14 cellular contexts compared by ENCODE assay signal in the genomic region with DNA sequence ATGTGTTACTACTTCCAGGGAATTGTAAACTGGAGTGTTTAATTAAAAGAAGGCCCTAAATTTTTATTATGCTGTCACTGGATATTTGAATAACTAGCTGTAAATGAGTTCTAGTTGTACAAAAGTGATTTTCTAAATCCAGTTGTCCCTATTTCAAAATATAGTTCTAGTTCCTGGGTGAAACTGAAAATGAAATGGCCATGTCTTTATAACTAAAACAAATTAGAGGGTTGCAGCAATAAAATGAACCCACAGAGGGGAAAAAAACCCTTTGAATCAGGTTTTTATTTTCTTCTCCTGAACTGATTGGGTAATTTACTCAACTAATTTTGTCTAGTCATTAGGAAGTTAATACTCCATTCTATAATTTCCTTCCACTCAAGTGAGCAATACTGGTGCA. TPM values are rescaled to one million over a fixed set of nuclear protein-coding genes. Genes with fewer than 3 reads are reported as not detected.
DNase-seq lines count a peak whose midpoint lies in the region; ATAC-seq and TF ChIP-seq lines count a peak whose summit lies in the region.
"Had no signal": no experiment of that assay in that cellular context is flagged by ENCODE, and none has a peak within 500 bp of the region (broad histone marks: within the 10 kb centered on the region; RNA-seq: fewer than 3 reads in every experiment).

No MANE protein-coding gene starts in this region.

- H3K27me3 ChIP-seq in Peyer's patch (no peaks in the 10 kb centered on the region), fibroblast of lung (ENCODE audit: control insufficient read depth, insufficient read depth, low read length) (no peaks in the 10 kb centered on the region), stomach (no peaks in the 10 kb centered on the region)
- H3K27me3 ChIP-seq: ascending aorta, MG63 had no signal

- no peaks in the 10 kb centered on the region for H4K20me1 ChIP-seq in fibroblast of lung (ENCODE audit: control insufficient read depth, extremely low read depth, insufficient read depth, low read length)

- H3K9ac ChIP-seq in fibroblast of lung (ENCODE audit: insufficient read depth, low read length), result peak overlapping the region; percentile 10

- no peak for TF ChIP-seq POLR2A in Peyer's patch (IDR thresholded peaks at IDR 0.05)
- TF ChIP-seq POLR2A in stomach (IDR thresholded peaks at IDR 0.05), result no peak

- CTCF ChIA-PET in activated naive CD4-positive, alpha-beta T cell treated with anti-CD3 and anti-CD28 coated beads for 36 hours (lab: Charles Lee), result interaction anchor here (0.9 to 1.9 kb wide), 2 partner anchors 19 to 20 kb away, joined by 3 to 8 read pairs; no protein-coding TSS in a partner anchor
- CTCF ChIA-PET in activated naive CD4-positive, alpha-beta T cell treated with anti-CD3 and anti-CD28 coated beads, Interleukin-2, amount 10 ng/mL, durations not matched to agents 7 days and 5 days (lab: Charles Lee), result interaction anchor here (1.5 kb wide), 1 partner anchor 14 kb away, joined by 3 read pairs; no protein-coding TSS in a partner anchor

- intact Hi-C loops in activated naive CD4-positive, alpha-beta T cell treated with anti-CD3 and anti-CD28 coated beads for 36 hours (cut with micrococcal nuclease), result loop anchor here (1.0 kb wide), 12 partner anchors 21 to 392 kb away; no protein-coding TSS in a partner anchor
- intact Hi-C loops in stomach (cut with DNase I; ENCODE audit: low total_unique reads), result no loop called here

- peak overlapping the region; percentile 16 to 63 (median 47) for H3K27ac ChIP-seq in Peyer's patch
- peak overlapping the region; percentile 70 for H3K27ac ChIP-seq in fibroblast of lung (ENCODE audit: insufficient read depth, low read length)
- peak overlapping the region in 4 of 5 donors; percentile 59 to 87 (median 62) for H3K27ac ChIP-seq in stomach
- H3K27ac ChIP-seq: ascending aorta, thoracic aorta had no signal

- peaks cover 30% of the 10 kb centered on the region for H3K4me1 Mint-ChIP-seq in activated naive CD4-positive, alpha-beta T cell treated with anti-CD3 and anti-CD28 coated beads for 36 hours (ENCODE audit: low read depth)
- H3K4me1 Mint-ChIP-seq in activated naive CD4-positive, alpha-beta T cell treated with anti-CD3 and anti-CD28 coated beads, Interleukin-2, amount 10 ng/mL, durations not matched to agents 7 days and 5 days, result peaks cover 26% of the 10 kb centered on the region

- no peak overlapping the region for H3K4me3 Mint-ChIP-seq in activated naive CD4-positive, alpha-beta T cell treated with anti-CD3 and anti-CD28 coated beads for 36 hours
- no peak overlapping the region for H3K4me3 Mint-ChIP-seq in activated naive CD4-positive, alpha-beta T cell treated with anti-CD3 and anti-CD28 coated beads, Interleukin-2, amount 10 ng/mL, durations not matched to agents 7 days and 5 days
- H3K4me3 Mint-ChIP-seq: activated CD4-positive, alpha-beta memory T cell treated with anti-CD3 and anti-CD28 coated beads for 36 hours; immature natural killer cell had no signal

- peak overlapping the region; percentile 53 for H3K27ac Mint-ChIP-seq in activated naive CD4-positive, alpha-beta T cell treated with anti-CD3 and anti-CD28 coated beads for 36 hours
- H3K27ac Mint-ChIP-seq in activated naive CD4-positive, alpha-beta T cell treated with anti-CD3 and anti-CD28 coated beads, Interleukin-2, amount 10 ng/mL, durations not matched to agents 7 days and 5 days, result no peak overlapping the region
- H3K27ac Mint-ChIP-seq: activated CD4-positive, alpha-beta memory T cell treated with anti-CD3 and anti-CD28 coated beads for 36 hours; immature natural killer cell had no signal

- peak overlapping the region; percentile 30 for H3K4me2 ChIP-seq in fibroblast of lung (ENCODE audit: extremely low read depth, insufficient read depth, low read length)

- peaks cover 2% of the 10 kb centered on the region for H3K36me3 Mint-ChIP-seq in activated naive CD4-positive, alpha-beta T cell treated with anti-CD3 and anti-CD28 coated beads for 36 hours (ENCODE audit: low read depth)
- H3K36me3 Mint-ChIP-seq in activated naive CD4-positive, alpha-beta T cell treated with anti-CD3 and anti-CD28 coated beads, Interleukin-2, amount 10 ng/mL, durations not matched to agents 7 days and 5 days, result no peaks in the 10 kb centered on the region
- H3K36me3 Mint-ChIP-seq: immature natural killer cell had no signal

- ATAC-seq in GM19023 (IDR thresholded peaks at IDR 0.05; ENCODE audit: unreplicated experiment) (no peak), HG03045 (IDR thresholded peaks at IDR 0.05; ENCODE audit: unreplicated experiment) (no peak)

- H2AFZ ChIP-seq in fibroblast of lung (ENCODE audit: low read length), result no peak overlapping the region

- no peak for DNase-seq in activated naive CD4-positive, alpha-beta T cell treated with anti-CD3 and anti-CD28 coated beads for 36 hours
- DNase-seq in activated naive CD4-positive, alpha-beta T cell treated with anti-CD3 and anti-CD28 coated beads, Interleukin-2, amount 10 ng/mL, durations not matched to agents 7 days and 5 days, result no peak
- no peak for DNase-seq in Peyer's patch
- no peak for DNase-seq in fibroblast of lung (ENCODE audit: low read depth in 2 of 2)
- no peak for DNase-seq in stomach
- DNase-seq in activated CD4-positive, CD25-positive, alpha-beta regulatory T cell (lab: John Stamatoyannopoulos, UW), result no peak
- DNase-seq: stimulated activated CD4-positive, alpha-beta T cell treated with anti-CD3 and anti-CD28 coated beads, Interleukin-4, amount 100 ng/mL, for 4 hours had no signal

- H3K9me3 Mint-ChIP-seq in activated naive CD4-positive, alpha-beta T cell treated with anti-CD3 and anti-CD28 coated beads for 36 hours, result no peaks in the 10 kb centered on the region
- H3K9me3 Mint-ChIP-seq in activated naive CD4-positive, alpha-beta T cell treated with anti-CD3 and anti-CD28 coated beads, Interleukin-2, amount 10 ng/mL, durations not matched to agents 7 days and 5 days, result no peaks in the 10 kb centered on the region
- H3K9me3 Mint-ChIP-seq: activated CD4-positive, alpha-beta memory T cell treated with anti-CD3 and anti-CD28 coated beads for 36 hours; immature natural killer cell had no signal

- H3K79me2 ChIP-seq in fibroblast of lung (ENCODE audit: control insufficient read depth, insufficient read depth, low read length), result no peaks in the 10 kb centered on the region

- H3K4me3 ChIP-seq in Peyer's patch (no peak overlapping the region), fibroblast of lung (replicated peaks in 1 of 4; ENCODE audit: control extremely low read depth in 1 of 4, insufficient read depth in 1 of 4, low read depth in 3 of 4, low read length in 4 of 4) (no peak overlapping the region), stomach (no peak overlapping the region)
- H3K4me3 ChIP-seq: ascending aorta, MG63, thoracic aorta had no signal

- peaks cover 0 to 13% (median 2%) of the 10 kb centered on the region in 4 donors for H3K4me1 ChIP-seq in Peyer's patch
- H3K4me1 ChIP-seq in fibroblast of lung (ENCODE audit: control insufficient read depth, extremely low read depth, insufficient read depth, low read length), result peaks cover 17% of the 10 kb centered on the region
- H3K4me1 ChIP-seq in stomach, result peaks cover 0 to 57% (median 24%) of the 10 kb centered on the region in 4 donors
- H3K4me1 ChIP-seq: ascending aorta had no signal

- TF ChIP-seq CTCF in Peyer's patch (IDR thresholded peaks at IDR 0.05) (no peak), fibroblast of lung (conservative IDR thresholded peaks at IDR 0.05 in 1 of 2, IDR thresholded peaks at IDR 0.05 in 1 of 2; ENCODE audit: low read depth in 1 of 2, low read length in 2 of 2) (no peak), stomach (IDR thresholded peaks at IDR 0.05) (no peak)

- H3K9me3 ChIP-seq in Peyer's patch (no peaks in the 10 kb centered on the region), fibroblast of lung (ENCODE audit: control insufficient read depth, insufficient read depth, low read depth, low read length) (no peaks in the 10 kb centered on the region), stomach (no peaks in the 10 kb centered on the region)
- H3K9me3 ChIP-seq: ascending aorta, MG63, thoracic aorta had no signal

- TF ChIP-seq EP300 in stomach (IDR thresholded peaks at IDR 0.05), result no peak

- peaks cover 6% of the 10 kb centered on the region for H3K27me3 Mint-ChIP-seq in activated naive CD4-positive, alpha-beta T cell treated with anti-CD3 and anti-CD28 coated beads for 36 hours (ENCODE audit: low read depth)
- H3K27me3 Mint-ChIP-seq in activated naive CD4-positive, alpha-beta T cell treated with anti-CD3 and anti-CD28 coated beads, Interleukin-2, amount 10 ng/mL, durations not matched to agents 7 days and 5 days, result peaks cover 14% of the 10 kb centered on the region

- H3K36me3 ChIP-seq in Peyer's patch (no peaks in the 10 kb centered on the region), fibroblast of lung (ENCODE audit: control insufficient read depth, insufficient read depth, low read length) (no peaks in the 10 kb centered on the region), stomach (no peaks in the 10 kb centered on the region)
- H3K36me3 ChIP-seq: ascending aorta, MG63, thoracic aorta had no signal

RNA-seq across cellular contexts. Expression of a gene that starts 55.6 kb away (rescaled TPM):
- total RNA-seq in activated naive CD4-positive, alpha-beta T cell treated with anti-CD3 and anti-CD28 coated beads for 36 hours, result 10 to 100 TPM; 10.6 to 12.0 TPM
- total RNA-seq in Peyer's patch, result 10 to 100 TPM; 41.3 to 80.9 (median 43.9) TPM
- total RNA-seq in fibroblast of lung, result 24.9 and 40.8 TPM in 2 replicates
- polyA plus RNA-seq in fibroblast of lung, result 32.1 and 75.7 TPM in 2 replicates
- polyA plus RNA-seq in fibroblast of lung (2012), result 16.9 and 38.9 TPM in 2 replicates
- 3.5 and 7.5 TPM in 2 replicates for polyA minus RNA-seq in fibroblast of lung (ENCODE audit: low replicate concordance)
- total RNA-seq in stomach, result 100 to 1,000 TPM in 2 of 5 donors, 10 to 100 TPM in 3; 86.4 to 166 (median 95.1) TPM
- polyA plus RNA-seq in stomach, result 10 to 100 TPM; 13.5 to 20.0 (median 15.5) TPM
